In the genomic region with DNA sequence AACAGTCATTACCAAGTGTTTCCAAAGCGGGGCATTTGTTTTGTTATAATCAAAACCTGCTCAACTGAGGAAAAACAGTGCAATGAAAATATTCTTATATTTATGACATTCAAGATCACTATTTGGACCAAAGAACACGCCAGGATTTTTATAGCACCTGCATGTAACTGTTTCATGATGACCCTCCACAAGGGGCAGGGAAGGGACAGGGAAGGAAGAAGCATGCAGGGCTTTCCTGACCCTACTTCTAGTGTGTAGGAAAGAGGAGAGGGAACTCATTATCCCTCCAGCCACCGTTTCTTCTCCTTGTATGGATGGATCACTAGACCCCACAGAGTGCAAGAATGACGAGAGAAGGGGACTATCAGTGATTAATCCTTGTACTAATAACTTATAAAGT, we compare ENCODE assay signal across 14 cellular contexts.
"Had no signal": no experiment of that assay in that cellular context is flagged by ENCODE, and none has a peak within 500 bp of the region (broad histone marks: within the 10 kb centered on the region; RNA-seq: fewer than 3 reads in every experiment).

No MANE protein-coding gene starts in this region.

- H3K4me3 Mint-ChIP-seq: activated naive CD8-positive, alpha-beta T cell; activated T-helper 1 cell treated with anti-CD3 and anti-CD28 coated beads, Interleukin-12 subunit alpha, Interleukin-12 subunit beta, Interleukin-2, Interleukin-4 antibody, amounts not matched to agents 30 ng/mL and 10 ng/mL and 1 ng/mL, durations not matched to agents 14 hours and 24 hours and 36 hours had no signal

- DNase-seq: activated CD4-positive, alpha-beta T cell treated with anti-CD3 and anti-CD28 coated beads for 1 hour; activated CD4-positive, alpha-beta T cell treated with anti-CD3 and anti-CD28 coated beads, Interleukin-2, amount 50 U/mL, for 4 hours; activated gamma-delta T cell treated with Interleukin-2 at 50 U/mL for 16 hours; dorsolateral prefrontal cortex; foreskin melanocyte; hypothalamus; pancreas; right lobe of liver; small intestine; stimulated activated CD4-positive, alpha-beta T cell treated with anti-CD3 and anti-CD28 coated beads, Interleukin-4, amount 100 ng/mL, for 4 hours; stimulated activated naive CD4-positive, alpha-beta T cell; thyroid gland had no signal

- H3K4me3 ChIP-seq: dorsolateral prefrontal cortex, pancreas, right lobe of liver, thyroid gland had no signal

- H3K27me3 ChIP-seq: dorsolateral prefrontal cortex, pancreas, right lobe of liver, thyroid gland had no signal

- H3K27me3 Mint-ChIP-seq: activated naive CD8-positive, alpha-beta T cell had no signal

- ATAC-seq: pancreas, right lobe of liver had no signal

- H3K9me3 ChIP-seq: pancreas, thyroid gland had no signal

- H3K27ac ChIP-seq: pancreas, right lobe of liver had no signal

- H3K36me3 ChIP-seq: pancreas, right lobe of liver, thyroid gland had no signal
